13 cellular contexts compared by ENCODE assay signal in the genomic region with DNA sequence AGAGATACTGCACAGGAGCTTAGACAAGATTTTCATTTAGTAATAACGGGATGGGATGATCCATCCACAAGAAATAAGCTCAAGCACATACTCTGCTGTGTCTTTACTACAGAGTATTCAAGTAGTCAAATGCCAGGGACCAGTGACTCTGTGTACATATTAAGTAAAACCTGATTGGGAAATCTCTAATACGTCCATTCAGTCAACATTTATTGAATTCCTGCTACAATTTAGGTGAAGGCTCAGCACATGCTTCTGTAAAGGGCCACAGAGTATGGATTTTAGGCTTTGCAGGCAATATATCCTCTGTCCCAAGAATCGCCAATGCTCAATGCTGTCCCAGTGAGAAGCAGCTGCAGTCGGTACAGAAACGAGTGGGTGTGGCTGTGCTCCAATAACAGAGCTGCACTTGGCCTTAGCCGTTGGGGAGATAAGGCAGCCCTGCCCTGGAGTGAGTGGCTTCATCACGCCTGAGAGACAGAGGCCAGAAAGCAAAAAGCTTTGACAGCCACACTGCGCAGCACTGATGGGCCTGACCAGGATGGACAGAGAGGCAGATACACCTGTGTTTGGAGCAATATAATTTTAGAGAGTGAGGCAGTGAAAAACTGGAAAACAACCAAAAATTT.
A peak's percentile ranks its signal among the peaks of the same experiment; 100 is the strongest.
DNase-seq lines count a peak whose midpoint lies in the region; ATAC-seq and TF ChIP-seq lines count a peak whose summit lies in the region.
"Had no signal": no experiment of that assay in that cellular context is flagged by ENCODE, and none has a peak within 500 bp of the region (broad histone marks: within the 10 kb centered on the region; RNA-seq: fewer than 3 reads in every experiment).

No MANE protein-coding gene starts in this region.

- H3K27ac ChIP-seq in IMR-90 (ENCODE audit: insufficient read depth, low read length) (no peak overlapping the region), VCaP (peak overlapping the region; percentile 19; the same call in 1 of the 2 replicates), sigmoid colon (peak overlapping the region in 1 of 4 donors; percentile 4)

- no peaks in the 10 kb centered on the region for H3K27me3 Mint-ChIP-seq in naive thymus-derived CD8-positive, alpha-beta T cell

- intact Hi-C loops in IMR-90 (cut with micrococcal nuclease) = loop anchor here (10.0 kb wide), 1 partner anchor 253 kb away; no protein-coding TSS in a partner anchor
- intact Hi-C loops in left cardiac atrium (cut with DNase I) = no loop called here
- intact Hi-C loops in sigmoid colon (cut with DNase I) = no loop called here

- H2BK120ac ChIP-seq in IMR-90 (ENCODE audit: low read depth, low read length) = no peak overlapping the region

- no peaks in the 10 kb centered on the region; the same call in 1 of the 2 replicates for H4K20me1 ChIP-seq in IMR-90 (ENCODE audit: insufficient read depth, low read length)

- BruUV-seq in IMR-90 (replicated peaks; lab: Mats Ljungman, UMichigan) = no TSS peak

- POLR2A ChIA-PET in IMR-90 (lab: Charles Lee; ENCODE audit: unreplicated experiment) = no interaction called here
- POLR2A ChIA-PET in naive thymus-derived CD8-positive, alpha-beta T cell (lab: Charles Lee) = no interaction called here

- H3K27me3 ChIP-seq in IMR-90 (ENCODE audit: control insufficient read depth, insufficient read depth, low read length) (no peaks in the 10 kb centered on the region), sigmoid colon (no peaks in the 10 kb centered on the region)

- no peaks in the 10 kb centered on the region for H3K9me3 ChIP-seq in IMR-90 (ENCODE audit: control insufficient read depth, insufficient read depth, low read length)
- H3K9me3 ChIP-seq in sigmoid colon = no peaks in the 10 kb centered on the region

- H3K4me2 ChIP-seq in IMR-90 (ENCODE audit: low read depth, low read length) = no peak overlapping the region

- TF ChIP-seq CTCF in IMR-90 (conservative IDR thresholded peaks at IDR 0.05; ENCODE audit: low read depth, low read length) (no peak), VCaP (conservative IDR thresholded peaks at IDR 0.05) (no peak), sigmoid colon (IDR thresholded peaks at IDR 0.05) (no peak)

- 30% methylated on average over 5 of the region's 8 CpGs; no CpG with 5 or more reads in 1 of the 2 experiments for WGBS in IMR-90 (ENCODE audit: extremely low coverage in 2 of 2, insufficient read length in 1 of 2), 2 experiments
- WGBS in sigmoid colon, 2 donors = 15 to 57% methylated on average over 8 of the region's 8 CpGs

- H2AK9ac ChIP-seq in IMR-90 (replicated peaks; ENCODE audit: low read depth, low read length, poor library complexity) = peak overlapping the region; percentile 44

- H3K4me1 Mint-ChIP-seq in naive thymus-derived CD8-positive, alpha-beta T cell = no peaks in the 10 kb centered on the region

- no peak overlapping the region for H4K5ac ChIP-seq in IMR-90 (ENCODE audit: low read depth, low read length)

- H3K9me3 Mint-ChIP-seq in naive thymus-derived CD8-positive, alpha-beta T cell = no peaks in the 10 kb centered on the region
- H3K9me3 Mint-ChIP-seq: neural crest cell had no signal

- H3K36me3 ChIP-seq in IMR-90 (ENCODE audit: control insufficient read depth, insufficient read depth, low read length) = no peaks in the 10 kb centered on the region
- no peaks in the 10 kb centered on the region for H3K36me3 ChIP-seq in sigmoid colon

- no peak overlapping the region for H4K91ac ChIP-seq in IMR-90 (ENCODE audit: insufficient read depth, low read depth, low read length)

- no peak overlapping the region for H3K18ac ChIP-seq in IMR-90 (ENCODE audit: low read depth, low read length)

- peaks cover 17% of the 10 kb centered on the region; the same call in 1 of the 2 replicates for H3K9me1 ChIP-seq in IMR-90 (ENCODE audit: insufficient read depth, low read length)

- no peak overlapping the region for H3K14ac ChIP-seq in IMR-90 (replicated peaks; ENCODE audit: low read depth, low read length)

- H2AK5ac ChIP-seq in IMR-90 (ENCODE audit: low read depth, low read length) = no peak overlapping the region

- dilution Hi-C loops in IMR-90 (cut with HindIII; ENCODE audit: low sequenced_read_pairs, unreplicated experiment) = no loop called here

- no peak overlapping the region for H3K23ac ChIP-seq in IMR-90 (ENCODE audit: low read depth, low read length)

- no peaks in the 10 kb centered on the region for H3K36me3 Mint-ChIP-seq in naive thymus-derived CD8-positive, alpha-beta T cell

- H3K56ac ChIP-seq in IMR-90 (ENCODE audit: extremely low read depth, insufficient read depth, low read length) = no peak overlapping the region

- H3K79me1 ChIP-seq in IMR-90 (ENCODE audit: low read depth in 1 of 2, low read length in 2 of 2) = peaks cover 7 to 20% of the 10 kb centered on the region in 2 experiments

- no peak for TF ChIP-seq RAD21 in IMR-90 (IDR thresholded peaks at IDR 0.05; ENCODE audit: low read length)

- H3K9ac ChIP-seq in IMR-90 (ENCODE audit: low read depth, low read length) = no peak overlapping the region

- H3K4me1 ChIP-seq in IMR-90 (ENCODE audit: control insufficient read depth, insufficient read depth, low read length) (no peaks in the 10 kb centered on the region), sigmoid colon (peaks cover 0 to 41% (median 14%) of the 10 kb centered on the region in 4 donors)

- H2BK20ac ChIP-seq in IMR-90 (ENCODE audit: low read depth, low read length) = no peak overlapping the region

- in situ Hi-C loops in IMR-90 (cut with MboI; ENCODE audit: low sequenced_read_pairs) = loop anchor here (25.0 kb wide), 1 partner anchor 841 kb away; no protein-coding TSS in a partner anchor

- H2AFZ ChIP-seq in IMR-90 (replicated peaks; ENCODE audit: low read length, poor library complexity) = peak overlapping the region; percentile 49

- no peak overlapping the region for H2BK5ac ChIP-seq in IMR-90 (ENCODE audit: low read depth, low read length, poor library complexity, severe bottlenecking)

- no peak overlapping the region for H3K4me3 Mint-ChIP-seq in naive thymus-derived CD8-positive, alpha-beta T cell
- H3K4me3 Mint-ChIP-seq: neural crest cell had no signal

- ATAC-seq in IMR-90 (ENCODE audit: low read depth) (peak; percentile 82), left cardiac atrium (peak; percentile 95 to 96), HG03460 (IDR thresholded peaks at IDR 0.05; ENCODE audit: unreplicated experiment) (no peak)
- ATAC-seq in naive thymus-derived CD8-positive, alpha-beta T cell = no peak

- H3K4ac ChIP-seq in IMR-90 (ENCODE audit: low read depth, low read length) = no peak overlapping the region

- CTCF ChIA-PET in IMR-90 (lab: Yijun Ruan, JAX) = no interaction called here

- TF ChIP-seq EP300 in sigmoid colon (IDR thresholded peaks at IDR 0.05) = no peak

- H4K8ac ChIP-seq in IMR-90 (ENCODE audit: low read depth in 2 of 2, low read length in 2 of 2) = no peak overlapping the region

- H3K27ac Mint-ChIP-seq in naive thymus-derived CD8-positive, alpha-beta T cell = no peak overlapping the region

- no peak overlapping the region for H2BK15ac ChIP-seq in IMR-90 (ENCODE audit: low read depth, low read length)

- DNase-seq in IMR-90 (peak; percentile 46), left cardiac atrium (peak; percentile 79), sigmoid colon (peak; percentile 76), inferior parietal cortex (ENCODE audit: extremely low spot score) (no peak)
- no peak for DNase-seq in naive thymus-derived CD8-positive, alpha-beta T cell
- DNase-seq in activated naive CD4-positive, alpha-beta T cell (lab: John Stamatoyannopoulos, UW) = no peak
- DNase-seq: activated CD4-positive, alpha-beta T cell treated with anti-CD3 and anti-CD28 coated beads for 48 hours; activated gamma-delta T cell; effector CD8-positive, alpha-beta T cell; NCI-H1105 had no signal

- H3K4me3 ChIP-seq in IMR-90 (ENCODE audit: insufficient read depth, low read depth, low read length) (no peak overlapping the region), sigmoid colon (no peak overlapping the region)

- TF ChIP-seq POLR2A in IMR-90 (IDR thresholded peaks at IDR 0.05; ENCODE audit: low read depth, low read length) = no peak
- no peak for TF ChIP-seq POLR2A in sigmoid colon (IDR thresholded peaks at IDR 0.05)

TF ChIP-seq in IMR-90, 13 proteins besides CTCF, POLR2A, EP300 and RAD21:
- TF ChIP-seq RCOR1 (IDR thresholded peaks at IDR 0.05; ENCODE audit: insufficient replicate concordance, low read length) (no peak), FOS (IDR thresholded peaks at IDR 0.05; ENCODE audit: low read depth, low read length) (no peak), NFE2L2 (IDR thresholded peaks at IDR 0.05; ENCODE audit: low read depth, low read length) (no peak), RFX5 (IDR thresholded peaks at IDR 0.05; ENCODE audit: low read depth, low read length) (no peak), BHLHE40 (IDR thresholded peaks at IDR 0.05; ENCODE audit: low read depth, low read length) (no peak)
TF ChIP-seq in IMR-90: peak in this region for 0.

Comparison
In these comparisons a context has a peak if more than half of its experiments do, and no peak if none do; other contexts are left out.
1. ATAC-seq: peak in IMR-90 (single experiment) and left cardiac atrium (2 of 2); none in HG03460 (single experiment) and naive thymus-derived CD8-positive, alpha-beta T cell (0 of 2).
2. DNase-seq: peak in IMR-90 (single experiment), left cardiac atrium (single experiment) and sigmoid colon (single experiment); none in inferior parietal cortex (single experiment), naive thymus-derived CD8-positive, alpha-beta T cell (0 of 10) and activated naive CD4-positive, alpha-beta T cell (0 of 4).